ENCODE assay signal across 5 cellular contexts in the genomic region with DNA sequence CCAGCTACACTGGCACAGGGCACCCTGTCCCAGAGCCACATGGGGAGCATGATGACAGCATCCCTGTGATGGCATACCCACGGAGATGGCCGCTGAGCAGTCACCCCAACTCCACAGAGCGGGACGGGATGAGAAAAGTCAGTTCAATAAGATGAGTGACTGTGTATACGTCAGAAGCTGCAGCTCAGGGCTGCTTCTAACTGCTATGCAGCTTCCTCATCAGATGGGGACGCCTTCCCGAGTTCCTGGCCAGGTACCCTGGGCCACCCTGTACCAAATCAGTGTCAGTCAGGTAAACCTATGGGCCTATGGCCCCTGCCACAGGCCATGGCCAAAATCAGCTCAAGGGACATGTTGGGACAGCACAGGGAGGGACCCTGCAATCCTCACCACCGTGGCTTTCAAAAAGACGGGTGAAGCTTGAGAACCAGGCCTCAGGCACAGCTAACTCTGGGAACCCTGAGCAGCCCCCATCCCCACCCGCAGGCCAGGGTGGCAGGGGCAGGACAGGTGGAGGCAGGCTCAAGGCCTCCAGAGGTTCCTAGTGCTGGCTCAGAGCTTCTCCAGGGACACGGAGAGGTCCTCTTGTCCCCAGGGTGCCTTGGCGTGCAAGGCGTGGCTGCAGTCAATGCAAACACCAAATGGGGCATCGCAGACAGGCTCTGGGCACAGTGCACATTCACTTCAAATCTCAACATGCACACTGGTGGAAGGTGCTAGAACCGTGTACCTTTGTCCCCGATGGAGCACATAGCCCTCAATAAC.
"Had no signal": no experiment of that assay in that cellular context is flagged by ENCODE, and none has a peak within 500 bp of the region (broad histone marks: within the 10 kb centered on the region; RNA-seq: fewer than 3 reads in every experiment).

No MANE protein-coding gene starts in this region.

- H3K4me1 Mint-ChIP-seq: GM23338, H9, IgD-negative memory B cell had no signal

- H3K4me3 Mint-ChIP-seq: GM23338, H9 had no signal

- DNase-seq: H9, HCEC 1CT, KBM-7 had no signal

- H3K9me3 Mint-ChIP-seq: GM23338 had no signal

- H3K27me3 Mint-ChIP-seq: IgD-negative memory B cell had no signal

- H3K27ac Mint-ChIP-seq: GM23338, H9, IgD-negative memory B cell had no signal
